In genomic region chr10:22704348-22705341, GRCh38 we compare ENCODE assay signal across 11 cellular contexts. TPM values are rescaled to one million over a fixed set of nuclear protein-coding genes. Genes with fewer than 3 reads are reported as not detected.
DNase-seq lines count a peak whose midpoint lies in the region; ATAC-seq, FAIRE-seq and TF ChIP-seq lines count a peak whose summit lies in the region.
"Had no signal": no experiment of that assay in that cellular context is flagged by ENCODE, and none has a peak within 500 bp of the region (broad histone marks: within the 10 kb centered on the region; RNA-seq: fewer than 3 reads in every experiment).

No MANE protein-coding gene starts in this region.

- BruUV-seq in PC-3 (replicated peaks; lab: Mats Ljungman, UMichigan): no TSS peak

- intact Hi-C loops in PC-3 (cut with micrococcal nuclease): no loop called here

- no peaks in the 10 kb centered on the region for H3K9me3 ChIP-seq in PC-3 (ENCODE audit: low read length)
- H3K9me3 ChIP-seq: mucosa of descending colon had no signal

- H3K27ac Mint-ChIP-seq in effector memory CD8-positive, alpha-beta T cell: peak overlapping the region; percentile 78 to 81

- no peak overlapping the region for H3K27ac ChIP-seq in PC-3 (ENCODE audit: low read length)

- ATAC-seq in GM19467 (IDR thresholded peaks at IDR 0.05; ENCODE audit: unreplicated experiment) (peak; percentile 37), HG03432 (IDR thresholded peaks at IDR 0.05; ENCODE audit: unreplicated experiment) (peak; percentile 52), PC-3 (no peak)
- ATAC-seq in effector memory CD8-positive, alpha-beta T cell (replicated peaks): peak; percentile 17
- ATAC-seq: mucosa of descending colon had no signal

- no peak overlapping the region for H2AFZ ChIP-seq in PC-3 (ENCODE audit: low read length)

- no peaks in the 10 kb centered on the region for H3K27me3 Mint-ChIP-seq in effector memory CD8-positive, alpha-beta T cell

- POLR2A ChIA-PET in PC-3 (lab: Charles Lee; ENCODE audit: unreplicated experiment): no interaction called here

- CTCF ChIA-PET in PC-3 (lab: Charles Lee): no interaction called here

- no peaks in the 10 kb centered on the region for H3K27me3 ChIP-seq in PC-3 (ENCODE audit: low read length)

- no peak overlapping the region for H3K4me3 ChIP-seq in PC-3 (ENCODE audit: low read length)
- H3K4me3 ChIP-seq: mucosa of descending colon had no signal

- H3K9me3 Mint-ChIP-seq in effector memory CD8-positive, alpha-beta T cell: no peaks in the 10 kb centered on the region

- H3K36me3 Mint-ChIP-seq in effector memory CD8-positive, alpha-beta T cell (ENCODE audit: insufficient read depth): peaks cover 36% of the 10 kb centered on the region

- H3K79me2 ChIP-seq in PC-3 (ENCODE audit: low read length): peaks cover 100% of the 10 kb centered on the region

- no peaks in the 10 kb centered on the region for H3K9me2 ChIP-seq in PC-3 (replicated peaks; ENCODE audit: low read length)

- H4K20me1 ChIP-seq in PC-3 (ENCODE audit: low read length): 0 out of 2 replicates have a peak, but pooled peaks cover 3% of the 10 kb centered on the region

- H3K4me1 ChIP-seq in PC-3 (ENCODE audit: insufficient read depth, low read length): no peaks in the 10 kb centered on the region

- no peak overlapping the region for H3K9ac ChIP-seq in PC-3 (ENCODE audit: low read length)

- peak; percentile 91 for FAIRE-seq in GM12891 (lab: Jason Lieb, UNC)

- no peak overlapping the region for H3K4me2 ChIP-seq in PC-3 (ENCODE audit: low read length)

- H3K4me3 Mint-ChIP-seq in effector memory CD8-positive, alpha-beta T cell: peak overlapping the region; percentile 72 to 92

- DNase-seq in GM12891 (ENCODE audit: insufficient read length, low spot score) (no peak), PC-3 (no peak), superior temporal gyrus (ENCODE audit: extremely low spot score) (no peak), SHP77 (lab: John Stamatoyannopoulos, UW) (no peak), NCI-H446 treated with DMSO at 0.1 percent for 48 hours (lab: John Stamatoyannopoulos, UW) (no peak)
- no peak for DNase-seq in effector memory CD8-positive, alpha-beta T cell
- DNase-seq: mucosa of descending colon; NCI-H1436 treated with DMSO at 0.1 percent for 48 hours; stimulated activated CD4-positive, alpha-beta T cell treated with anti-CD3 and anti-CD28 coated beads, Interleukin-4, amount 100 ng/mL, for 1 hour had no signal

- no peaks in the 10 kb centered on the region for H3K36me3 ChIP-seq in PC-3 (ENCODE audit: low read depth, low read length)

- TF ChIP-seq CTCF in PC-3 (conservative IDR thresholded peaks at IDR 0.05; ENCODE audit: low read depth, low read length): no peak

- no peak for TF ChIP-seq POLR2A in GM12891 (IDR thresholded peaks at IDR 0.05; ENCODE audit: low read depth, low read length)

- H3K4me1 Mint-ChIP-seq in effector memory CD8-positive, alpha-beta T cell (ENCODE audit: low read depth in 2 of 2): peaks cover 86 to 91% of the 10 kb centered on the region in 2 donors

- no peaks in the 10 kb centered on the region for H3F3A ChIP-seq in PC-3 (ENCODE audit: low read length, unreplicated experiment)

TF ChIP-seq in GM12891, 5 proteins besides CTCF, POLR2A, EP300 and RAD21:
- TF ChIP-seq PAX5 (IDR thresholded peaks at IDR 0.05; ENCODE audit: insufficient read depth, low read length, severe bottlenecking): no peak
- TF ChIP-seq TAF1 (IDR thresholded peaks at IDR 0.05; ENCODE audit: low read depth, low read length): no peak
- TF ChIP-seq SPI1 (IDR thresholded peaks at IDR 0.05; ENCODE audit: low read depth, low read length): peak; percentile 87
- TF ChIP-seq POU2F2 (IDR thresholded peaks at IDR 0.05; ENCODE audit: low read depth, low read length): no peak

RNA-seq across cellular contexts. Expression of gene PIP4K2A, which starts 9.7 kb away (rescaled TPM):
- 40.5 TPM for polyA plus RNA-seq in GM12891 (2012; ENCODE audit: low read depth, missing spikeins)
- total RNA-seq in PC-3 (2014; rRNA removed): 20.2 and 22.6 TPM in 2 replicates
